In the genomic region with DNA sequence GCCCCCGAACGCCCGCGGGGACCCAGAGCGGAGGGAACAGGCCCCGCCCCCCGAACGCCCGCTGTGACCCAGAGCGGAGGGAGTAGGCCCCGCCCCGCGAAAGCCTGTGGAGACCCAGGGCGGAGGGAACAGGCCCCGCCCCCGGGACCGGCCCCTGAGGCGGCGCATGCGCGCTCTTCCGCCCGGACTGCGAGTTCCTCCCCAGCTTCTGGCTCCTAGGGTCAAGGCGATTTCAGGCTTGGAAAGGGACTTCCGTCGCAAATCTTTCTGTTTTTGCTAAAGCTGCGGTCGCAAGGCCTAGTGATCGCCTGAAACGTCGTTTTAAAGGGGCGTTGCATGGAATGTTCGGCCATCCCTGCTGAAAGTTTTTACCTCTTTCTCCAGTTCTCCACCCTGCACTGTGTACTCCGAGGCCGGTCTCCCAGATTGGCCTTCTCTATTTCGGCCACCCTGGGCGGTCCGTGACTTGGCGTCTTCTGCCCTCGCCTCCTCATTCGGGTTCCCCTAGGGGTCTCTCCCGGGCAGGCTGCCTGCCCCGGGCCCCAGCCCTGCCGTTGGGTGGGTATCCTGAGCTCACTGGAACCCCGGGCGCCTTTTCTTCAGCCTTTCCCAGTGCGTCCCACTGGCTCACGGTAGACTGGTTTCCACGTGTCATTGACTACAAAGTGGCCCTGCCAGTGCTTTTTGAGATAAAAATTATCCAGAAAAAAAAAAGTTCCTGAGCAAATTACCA, we compare ENCODE assay signal across 8 cellular contexts. TPM values are rescaled to one million over a fixed set of nuclear protein-coding genes. Genes with fewer than 3 reads are reported as not detected.
A peak's percentile ranks its signal among the peaks of the same experiment; 100 is the strongest.
DNase-seq lines count a peak whose midpoint lies in the region; ATAC-seq and TF ChIP-seq lines count a peak whose summit lies in the region.

No MANE protein-coding gene starts in this region.

- DNase-seq in AML-193 (lab: John Stamatoyannopoulos, UW) (peak; percentile 92 to 94), NCI-H460 (ENCODE audit: extremely low read depth, low read depth) (peak; percentile 97), cerebellum (ENCODE audit: low spot score) (peak; percentile 96), kidney glomerular epithelial cell (lab: John Stamatoyannopoulos, UW) (peak; percentile 94)
- peak; percentile 94 for DNase-seq in activated CD4-positive, alpha-beta T cell treated with anti-CD3 and anti-CD28 coated beads for 1 hour
- DNase-seq in stimulated activated CD4-positive, alpha-beta T cell treated with anti-CD3 and anti-CD28 coated beads, Interleukin-15, amount 100 ng/mL, for 48 hours (ENCODE audit: low read depth in 2 of 2), result peak; percentile 91 to 96

- ATAC-seq in HG03378 (IDR thresholded peaks at IDR 0.05; ENCODE audit: unreplicated experiment), result peak; percentile 67

- TF ChIP-seq POLR2A in GM19099 (IDR thresholded peaks at IDR 0.05; ENCODE audit: extremely low read depth, insufficient read length, low read depth), result peak; percentile 85

RNA-seq across cellular contexts. Expression of a gene that starts 0.4 kb away (rescaled TPM):
- total RNA-seq in NCI-H460 (2014; rRNA removed; shearing (Covaris generic)), result 10.9 and 16.8 TPM in 2 replicates
- polyA plus RNA-seq in NCI-H460 (2014; cell fraction: nucleus; rRNA removed), result 10.3 and 11.4 TPM in 2 replicates
- total RNA-seq in cerebellum, result 14.0 TPM

Comparison
In these comparisons a context has a peak if more than half of its experiments do, and no peak if none do; other contexts are left out.
1. Peak in every context shown above with its lines: DNase-seq and ATAC-seq.